Comparison of ENCODE assay signal across 24 cellular contexts in the genomic region with DNA sequence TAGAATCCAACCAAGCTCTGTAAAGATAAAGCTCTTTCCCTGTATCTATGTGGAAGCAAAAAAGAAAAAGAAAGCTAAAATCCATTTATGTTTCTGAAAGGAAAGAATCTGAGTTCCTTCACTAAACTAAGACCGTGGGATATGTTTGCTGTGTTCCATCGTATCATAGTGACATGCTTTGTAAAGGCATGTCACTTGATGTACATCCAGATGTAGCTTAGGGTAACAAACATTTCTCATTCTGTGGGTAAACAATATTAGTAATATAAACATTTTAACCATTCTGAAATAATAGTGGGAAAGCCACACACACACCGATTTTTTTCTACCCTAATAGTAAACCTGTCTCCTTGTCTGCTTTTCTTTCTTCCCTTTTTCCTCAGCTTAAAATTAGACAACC.
DNase-seq lines count a peak whose midpoint lies in the region; FAIRE-seq and TF ChIP-seq lines count a peak whose summit lies in the region.
"Had no signal": no experiment of that assay in that cellular context is flagged by ENCODE, and none has a peak within 500 bp of the region (broad histone marks: within the 10 kb centered on the region; RNA-seq: fewer than 3 reads in every experiment).

No MANE protein-coding gene starts in this region.

- H3K79me2 ChIP-seq in ACC112 (ENCODE audit: control insufficient read depth, insufficient read depth, low read length, unreplicated experiment), result no peaks in the 10 kb centered on the region

- H3K27ac ChIP-seq in ACC112 (ENCODE audit: low read depth, low read length) (peak overlapping the region; percentile 83), prostate gland (peak overlapping the region; percentile 21 to 35)
- H3K27ac ChIP-seq: cardiac muscle cell, foreskin keratinocyte had no signal

- H3K27me3 ChIP-seq in ACC112 (ENCODE audit: insufficient read depth, low read length) (no peaks in the 10 kb centered on the region), prostate gland (replicated peaks; ENCODE audit: insufficient read depth) (no peaks in the 10 kb centered on the region)
- H3K27me3 ChIP-seq: cardiac muscle cell, foreskin keratinocyte, sigmoid colon had no signal

- TF ChIP-seq POLR2A in H54 (IDR thresholded peaks at IDR 0.05; ENCODE audit: low read depth, low read length) (no peak), prostate gland (IDR thresholded peaks at IDR 0.05) (no peak), erythroblast (IDR thresholded peaks at IDR 0.05; ENCODE audit: low read length) (no peak)

- FAIRE-seq in H54 (lab: Jason Lieb, UNC) (peak; percentile 38), D721Med (lab: Jason Lieb, UNC) (no peak)
- FAIRE-seq: islet of Langerhans had no signal

- DNase-seq in H54 (ENCODE audit: insufficient read length, low spot score) (no peak), amniotic epithelial cell (ENCODE audit: low read depth) (peak; percentile 37), prostate gland (ENCODE audit: low spot score) (no peak), D721Med (ENCODE audit: insufficient read length, low spot score) (no peak), posterior vena cava (ENCODE audit: low spot score) (no peak), HT-29 (ENCODE audit: low spot score) (no peak), erythroblast (lab: John Stamatoyannopoulos, UW) (no peak)
- DNase-seq: activated CD4-positive, CD25-positive, alpha-beta regulatory T cell; activated effector memory CD4-positive, alpha-beta T cell treated with anti-CD3 and anti-CD28 coated beads, Interleukin-2, amount 50 U/mL, for 16 hours; amygdala; dermis blood vessel endothelial cell; foreskin keratinocyte; hippocampal formation; NCI-H1417; NCI-H2107; NCI-H510A; NK-92 treated with Interleukin-12 subunit alpha and Interleukin-12 subunit beta, amount 100 ng/mL, for 24 hours; occipital lobe; sigmoid colon; stimulated activated CD4-positive, alpha-beta T cell treated with anti-CD3 and anti-CD28 coated beads, Interleukin-1b, Interleukin-23, amount 100 ng/mL, for 48 hours; T-helper 9 cell had no signal

- 52% methylated on average over 3 of the region's 3 CpGs for WGBS in prostate gland

- H3K36me3 ChIP-seq in ACC112 (ENCODE audit: insufficient read depth, low read length), result peaks cover 12% of the 10 kb centered on the region
- no peaks in the 10 kb centered on the region for H3K36me3 ChIP-seq in prostate gland

- intact Hi-C loops in prostate gland (cut with DNase I), result no loop called here
- intact Hi-C loops in posterior vena cava (cut with DNase I), result no loop called here

- H3K9me3 ChIP-seq in prostate gland, result no peaks in the 10 kb centered on the region
- H3K9me3 ChIP-seq: sigmoid colon had no signal

- no peak overlapping the region for H2AFZ ChIP-seq in ACC112 (ENCODE audit: low read length, unreplicated experiment)

- TF ChIP-seq CTCF in prostate gland (IDR thresholded peaks at IDR 0.05), result no peak
- TF ChIP-seq CTCF in D721Med (IDR thresholded peaks at IDR 0.05; ENCODE audit: insufficient read depth, missing control alignments), result no peak

- H3K4me3 ChIP-seq in ACC112 (ENCODE audit: low read depth, low read length) (no peak overlapping the region), prostate gland (no peak overlapping the region)
- H3K4me3 ChIP-seq: cardiac muscle cell, sigmoid colon had no signal

- H3K4me1 ChIP-seq in ACC112 (ENCODE audit: control insufficient read depth, insufficient read depth, low read length, unreplicated experiment) (peaks cover 11% of the 10 kb centered on the region), prostate gland (replicated peaks) (no peaks in the 10 kb centered on the region)
